ENCODE assay signal across 7 cellular contexts in genomic region chr3:158329696-158330441, GRCh38.
DNase-seq lines count a peak whose midpoint lies in the region; ATAC-seq and TF ChIP-seq lines count a peak whose summit lies in the region.
"Not testable (repeated sequence)": the region's sequence is repeated elsewhere in the genome, so short reads cannot be mapped to it uniquely, and the experiment has no call there.

No MANE protein-coding gene starts in this region.

- not testable (repeated sequence) for ATAC-seq in lower lobe of right lung

- DNase-seq in HFF-Myc (ENCODE audit: extremely low read depth, low read depth); brain microvascular endothelial cell; left ventricle myocardium inferior; lower lobe of right lung; retinal pigment epithelial cell (ENCODE audit: low read depth): not testable (repeated sequence)
- DNase-seq in NCI-H748 (lab: John Stamatoyannopoulos, UW; ENCODE audit: unreplicated experiment): peak; percentile 40
- peak; percentile 30 for DNase-seq in epithelial cell of esophagus (ENCODE audit: low read depth)

- 0 out of 2 replicates have a peak overlapping the region, but pooled peaks have one; percentile 17 for H3K4me3 ChIP-seq in HFF-Myc (replicated peaks; ENCODE audit: low read depth, low read length)
- H3K4me3 ChIP-seq in brain microvascular endothelial cell (ENCODE audit: low read depth, low read length): peak overlapping the region; percentile 48
- peak overlapping the region; percentile 43 for H3K4me3 ChIP-seq in epithelial cell of esophagus (ENCODE audit: low read length)
- peak overlapping the region; percentile 59 for H3K4me3 ChIP-seq in left ventricle myocardium inferior
- H3K4me3 ChIP-seq in lower lobe of right lung: peak overlapping the region; percentile 17
- peak overlapping the region; percentile 47 for H3K4me3 ChIP-seq in retinal pigment epithelial cell (ENCODE audit: low read length)

- H3K27ac ChIP-seq in brain microvascular endothelial cell; left ventricle myocardium inferior (replicated peaks); lower lobe of right lung: not testable (repeated sequence)

- in situ Hi-C loops in brain microvascular endothelial cell (cut with HindIII; ENCODE audit: low pct_ligation_motif_present, low sequenced_read_pairs): not testable (repeated sequence)

- not testable (repeated sequence) for H3K36me3 ChIP-seq in brain microvascular endothelial cell (replicated peaks); left ventricle myocardium inferior; lower lobe of right lung

- not testable (repeated sequence) for H3K4me1 ChIP-seq in left ventricle myocardium inferior, lower lobe of right lung

- not testable (repeated sequence) for H3K9me3 ChIP-seq in left ventricle myocardium inferior (replicated peaks); lower lobe of right lung

- not testable (repeated sequence) for TF ChIP-seq CTCF in HFF-Myc (IDR thresholded peaks at IDR 0.05; ENCODE audit: low read depth, low read length, missing control alignments); brain microvascular endothelial cell (IDR thresholded peaks at IDR 0.05; ENCODE audit: low read depth, low read length, missing control alignments); epithelial cell of esophagus (IDR thresholded peaks at IDR 0.05; ENCODE audit: insufficient read depth, low read depth, low read length, missing control alignments); left ventricle myocardium inferior (IDR thresholded peaks at IDR 0.05; ENCODE audit: borderline replicate concordance); lower lobe of right lung (IDR thresholded peaks at IDR 0.05); retinal pigment epithelial cell (conservative IDR thresholded peaks at IDR 0.05; ENCODE audit: low read depth, low read length)

- intact Hi-C loops in left ventricle myocardium inferior (cut with micrococcal nuclease); lower lobe of right lung (cut with DNase I): not testable (repeated sequence)

- H3K27me3 ChIP-seq in brain microvascular endothelial cell (replicated peaks); left ventricle myocardium inferior (ENCODE audit: low read depth); lower lobe of right lung (ENCODE audit: low read depth): not testable (repeated sequence)
